ENCODE assay signal across 1 cellular context in the genomic region with DNA sequence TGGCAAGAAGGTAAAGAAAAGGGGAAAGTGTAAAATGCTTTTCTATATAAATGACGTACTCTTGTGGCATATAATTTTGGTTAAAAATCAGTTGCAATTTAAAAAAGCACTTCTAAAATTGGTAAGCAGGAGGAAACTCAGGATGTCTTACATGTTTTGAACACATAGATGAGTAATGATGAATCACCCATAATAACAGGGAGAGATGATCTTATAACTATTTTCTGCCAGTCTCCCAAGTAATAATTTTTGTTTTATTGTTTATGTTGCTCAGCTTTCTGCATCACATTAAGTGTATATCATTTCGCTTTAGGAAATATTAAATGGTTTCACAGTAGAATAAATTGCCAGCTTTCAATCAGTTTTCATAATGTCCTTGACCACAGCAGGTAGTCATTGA.
A peak's percentile ranks its signal among the peaks of the same experiment; 100 is the strongest.
TF ChIP-seq lines count a peak whose summit lies in the region.

No MANE protein-coding gene starts in this region.

TF ChIP-seq in SK-N-SH treated with all-trans-retinoic acid at 6 μM for 48 hours, 23 proteins besides CTCF, POLR2A, EP300 and RAD21:
- TF ChIP-seq TOX (CRISPR knock-in tag; IDR thresholded peaks at IDR 0.05; ENCODE audit: borderline replicate concordance) = 0 out of 2 replicates have a peak, but pooled peaks have one; percentile 7
- no peak for TF ChIP-seq TCF4 (CRISPR knock-in tag; IDR thresholded peaks at IDR 0.05; ENCODE audit: borderline replicate concordance)
